2 cellular contexts compared by ENCODE assay signal in genomic region chr1:101364370-101365120, GRCh38.
TF ChIP-seq lines count a peak whose summit lies in the region.

No MANE protein-coding gene starts in this region.

TF ChIP-seq in SK-N-SH, 30 proteins besides CTCF, POLR2A, EP300 and RAD21 (continued from another document):
- no peak for TF ChIP-seq EZH2phosphoT487 (IDR thresholded peaks at IDR 0.05; ENCODE audit: borderline replicate concordance, low read depth)
- TF ChIP-seq, protein P1, sequence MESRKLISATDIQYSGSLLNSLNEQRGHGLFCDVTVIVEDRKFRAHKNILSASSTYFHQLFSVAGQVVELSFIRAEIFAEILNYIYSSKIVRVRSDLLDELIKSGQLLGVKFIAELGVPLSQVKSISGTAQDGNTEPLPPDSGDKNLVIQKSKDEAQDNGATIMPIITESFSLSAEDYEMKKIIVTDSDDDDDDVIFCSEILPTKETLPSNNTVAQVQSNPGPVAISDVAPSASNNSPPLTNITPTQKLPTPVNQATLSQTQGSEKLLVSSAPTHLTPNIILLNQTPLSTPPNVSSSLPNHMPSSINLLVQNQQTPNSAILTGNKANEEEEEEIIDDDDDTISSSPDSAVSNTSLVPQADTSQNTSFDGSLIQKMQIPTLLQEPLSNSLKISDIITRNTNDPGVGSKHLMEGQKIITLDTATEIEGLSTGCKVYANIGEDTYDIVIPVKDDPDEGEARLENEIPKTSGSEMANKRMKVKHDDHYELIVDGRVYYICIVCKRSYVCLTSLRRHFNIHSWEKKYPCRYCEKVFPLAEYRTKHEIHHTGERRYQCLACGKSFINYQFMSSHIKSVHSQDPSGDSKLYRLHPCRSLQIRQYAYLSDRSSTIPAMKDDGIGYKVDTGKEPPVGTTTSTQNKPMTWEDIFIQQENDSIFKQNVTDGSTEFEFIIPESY (IDR thresholded peaks at IDR 0.05; ENCODE audit: borderline replicate concordance, low read depth) = no peak
- TF ChIP-seq FOXM1 (IDR thresholded peaks at IDR 0.05; ENCODE audit: low read depth) = no peak
- TF ChIP-seq RFX5 (IDR thresholded peaks at IDR 0.05; ENCODE audit: low read length) = no peak
- TF ChIP-seq, protein P2, sequence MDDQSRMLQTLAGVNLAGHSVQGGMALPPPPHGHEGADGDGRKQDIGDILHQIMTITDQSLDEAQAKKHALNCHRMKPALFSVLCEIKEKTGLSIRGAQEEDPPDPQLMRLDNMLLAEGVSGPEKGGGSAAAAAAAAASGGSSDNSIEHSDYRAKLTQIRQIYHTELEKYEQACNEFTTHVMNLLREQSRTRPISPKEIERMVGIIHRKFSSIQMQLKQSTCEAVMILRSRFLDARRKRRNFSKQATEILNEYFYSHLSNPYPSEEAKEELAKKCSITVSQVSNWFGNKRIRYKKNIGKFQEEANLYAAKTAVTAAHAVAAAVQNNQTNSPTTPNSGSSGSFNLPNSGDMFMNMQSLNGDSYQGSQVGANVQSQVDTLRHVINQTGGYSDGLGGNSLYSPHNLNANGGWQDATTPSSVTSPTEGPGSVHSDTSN (IDR thresholded peaks at IDR 0.05) = no peak
- no peak for TF ChIP-seq CHD2 (IDR thresholded peaks at IDR 0.05; ENCODE audit: low read length, partially characterized antibody)
- no peak for TF ChIP-seq SMC3 (IDR thresholded peaks at IDR 0.05; ENCODE audit: low read depth, low read length)
- no peak for TF ChIP-seq GATA2 (CRISPR knock-in tag; IDR thresholded peaks at IDR 0.05)
- TF ChIP-seq, protein P3, sequence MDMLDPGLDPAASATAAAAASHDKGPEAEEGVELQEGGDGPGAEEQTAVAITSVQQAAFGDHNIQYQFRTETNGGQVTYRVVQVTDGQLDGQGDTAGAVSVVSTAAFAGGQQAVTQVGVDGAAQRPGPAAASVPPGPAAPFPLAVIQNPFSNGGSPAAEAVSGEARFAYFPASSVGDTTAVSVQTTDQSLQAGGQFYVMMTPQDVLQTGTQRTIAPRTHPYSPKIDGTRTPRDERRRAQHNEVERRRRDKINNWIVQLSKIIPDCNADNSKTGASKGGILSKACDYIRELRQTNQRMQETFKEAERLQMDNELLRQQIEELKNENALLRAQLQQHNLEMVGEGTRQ (IDR thresholded peaks at IDR 0.05; ENCODE audit: borderline replicate concordance, low read depth, low read length) = no peak
- TF ChIP-seq MAX (IDR thresholded peaks at IDR 0.05; ENCODE audit: low read depth) = no peak
- TF ChIP-seq GABPA (IDR thresholded peaks at IDR 0.05; ENCODE audit: low read depth) = no peak
- TF ChIP-seq ELF1 (IDR thresholded peaks at IDR 0.05) = no peak

TF ChIP-seq in SK-N-SH treated with all-trans-retinoic acid at 6 μM for 48 hours, 23 proteins besides CTCF, POLR2A, EP300 and RAD21 (continued from another document):
- TF ChIP-seq, protein P4, sequence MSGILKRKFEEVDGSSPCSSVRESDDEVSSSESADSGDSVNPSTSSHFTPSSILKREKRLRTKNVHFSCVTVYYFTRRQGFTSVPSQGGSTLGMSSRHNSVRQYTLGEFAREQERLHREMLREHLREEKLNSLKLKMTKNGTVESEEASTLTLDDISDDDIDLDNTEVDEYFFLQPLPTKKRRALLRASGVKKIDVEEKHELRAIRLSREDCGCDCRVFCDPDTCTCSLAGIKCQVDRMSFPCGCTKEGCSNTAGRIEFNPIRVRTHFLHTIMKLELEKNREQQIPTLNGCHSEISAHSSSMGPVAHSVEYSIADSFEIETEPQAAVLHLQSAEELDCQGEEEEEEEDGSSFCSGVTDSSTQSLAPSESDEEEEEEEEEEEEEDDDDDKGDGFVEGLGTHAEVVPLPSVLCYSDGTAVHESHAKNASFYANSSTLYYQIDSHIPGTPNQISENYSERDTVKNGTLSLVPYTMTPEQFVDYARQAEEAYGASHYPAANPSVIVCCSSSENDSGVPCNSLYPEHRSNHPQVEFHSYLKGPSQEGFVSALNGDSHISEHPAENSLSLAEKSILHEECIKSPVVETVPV (CRISPR knock-in tag; IDR thresholded peaks at IDR 0.05) = no peak
- TF ChIP-seq, protein P5, sequence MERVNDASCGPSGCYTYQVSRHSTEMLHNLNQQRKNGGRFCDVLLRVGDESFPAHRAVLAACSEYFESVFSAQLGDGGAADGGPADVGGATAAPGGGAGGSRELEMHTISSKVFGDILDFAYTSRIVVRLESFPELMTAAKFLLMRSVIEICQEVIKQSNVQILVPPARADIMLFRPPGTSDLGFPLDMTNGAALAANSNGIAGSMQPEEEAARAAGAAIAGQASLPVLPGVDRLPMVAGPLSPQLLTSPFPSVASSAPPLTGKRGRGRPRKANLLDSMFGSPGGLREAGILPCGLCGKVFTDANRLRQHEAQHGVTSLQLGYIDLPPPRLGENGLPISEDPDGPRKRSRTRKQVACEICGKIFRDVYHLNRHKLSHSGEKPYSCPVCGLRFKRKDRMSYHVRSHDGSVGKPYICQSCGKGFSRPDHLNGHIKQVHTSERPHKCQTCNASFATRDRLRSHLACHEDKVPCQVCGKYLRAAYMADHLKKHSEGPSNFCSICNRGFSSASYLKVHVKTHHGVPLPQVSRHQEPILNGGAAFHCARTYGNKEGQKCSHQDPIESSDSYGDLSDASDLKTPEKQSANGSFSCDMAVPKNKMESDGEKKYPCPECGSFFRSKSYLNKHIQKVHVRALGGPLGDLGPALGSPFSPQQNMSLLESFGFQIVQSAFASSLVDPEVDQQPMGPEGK (CRISPR knock-in tag; IDR thresholded peaks at IDR 0.05; ENCODE audit: borderline replicate concordance) = no peak
- no peak for TF ChIP-seq TCF4 (CRISPR knock-in tag; IDR thresholded peaks at IDR 0.05; ENCODE audit: borderline replicate concordance)
- TF ChIP-seq, protein P6, sequence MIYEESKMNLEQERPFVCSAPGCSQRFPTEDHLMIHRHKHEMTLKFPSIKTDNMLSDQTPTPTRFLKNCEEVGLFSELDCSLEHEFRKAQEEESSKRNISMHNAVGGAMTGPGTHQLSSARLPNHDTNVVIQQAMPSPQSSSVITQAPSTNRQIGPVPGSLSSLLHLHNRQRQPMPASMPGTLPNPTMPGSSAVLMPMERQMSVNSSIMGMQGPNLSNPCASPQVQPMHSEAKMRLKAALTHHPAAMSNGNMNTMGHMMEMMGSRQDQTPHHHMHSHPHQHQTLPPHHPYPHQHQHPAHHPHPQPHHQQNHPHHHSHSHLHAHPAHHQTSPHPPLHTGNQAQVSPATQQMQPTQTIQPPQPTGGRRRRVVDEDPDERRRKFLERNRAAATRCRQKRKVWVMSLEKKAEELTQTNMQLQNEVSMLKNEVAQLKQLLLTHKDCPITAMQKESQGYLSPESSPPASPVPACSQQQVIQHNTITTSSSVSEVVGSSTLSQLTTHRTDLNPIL (CRISPR knock-in tag; IDR thresholded peaks at IDR 0.05; ENCODE audit: low read depth) = no peak
- TF ChIP-seq ZNF70 (CRISPR knock-in tag; IDR thresholded peaks at IDR 0.05) = no peak
- TF ChIP-seq RARB (CRISPR knock-in tag; IDR thresholded peaks at IDR 0.05) = no peak
- TF ChIP-seq ZNF8 (CRISPR knock-in tag; IDR thresholded peaks at IDR 0.05) = no peak
- TF ChIP-seq ZC3H10 (CRISPR knock-in tag; IDR thresholded peaks at IDR 0.05) = no peak
- TF ChIP-seq ZFP3 (CRISPR knock-in tag; IDR thresholded peaks at IDR 0.05) = no peak
- no peak for TF ChIP-seq GLIS3 (CRISPR knock-in tag; IDR thresholded peaks at IDR 0.05)
- TF ChIP-seq TOX (CRISPR knock-in tag; IDR thresholded peaks at IDR 0.05; ENCODE audit: borderline replicate concordance) = no peak
- TF ChIP-seq PPARA (CRISPR knock-in tag; IDR thresholded peaks at IDR 0.05; ENCODE audit: borderline replicate concordance) = no peak
- TF ChIP-seq POU6F1 (CRISPR knock-in tag; IDR thresholded peaks at IDR 0.05; ENCODE audit: borderline replicate concordance, low read depth) = no peak
